In genomic region chr16:85633888-85634287, GRCh38 we compare ENCODE assay signal across 1 cellular context.
A peak's percentile ranks its signal among the peaks of the same experiment; 100 is the strongest.
TF ChIP-seq lines count a peak whose summit lies in the region.

No MANE protein-coding gene starts in this region.

TF ChIP-seq in HepG2, 621 proteins besides CTCF, POLR2A, EP300 and RAD21:
- TF ChIP-seq MXD3 (CRISPR knock-in tag; IDR thresholded peaks at IDR 0.05) (0 out of 2 replicates have a peak, but pooled peaks have one; percentile 19), GABPA (IDR thresholded peaks at IDR 0.05; ENCODE audit: low read depth, low read length) (0 out of 2 replicates have a peak, but pooled peaks have one; percentile 4), GABPA (CRISPR knock-in tag; IDR thresholded peaks at IDR 0.05; ENCODE audit: low read depth) (no peak)
- TF ChIP-seq, protein P1, sequence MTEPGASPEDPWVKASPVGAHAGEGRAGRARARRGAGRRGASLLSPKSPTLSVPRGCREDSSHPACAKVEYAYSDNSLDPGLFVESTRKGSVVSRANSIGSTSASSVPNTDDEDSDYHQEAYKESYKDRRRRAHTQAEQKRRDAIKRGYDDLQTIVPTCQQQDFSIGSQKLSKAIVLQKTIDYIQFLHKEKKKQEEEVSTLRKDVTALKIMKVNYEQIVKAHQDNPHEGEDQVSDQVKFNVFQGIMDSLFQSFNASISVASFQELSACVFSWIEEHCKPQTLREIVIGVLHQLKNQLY (CRISPR knock-in tag; IDR thresholded peaks at IDR 0.05) = no peak
TF ChIP-seq in HepG2: peak in this region for 2.
